Comparison of ENCODE assay signal across 8 cellular contexts in the genomic region with DNA sequence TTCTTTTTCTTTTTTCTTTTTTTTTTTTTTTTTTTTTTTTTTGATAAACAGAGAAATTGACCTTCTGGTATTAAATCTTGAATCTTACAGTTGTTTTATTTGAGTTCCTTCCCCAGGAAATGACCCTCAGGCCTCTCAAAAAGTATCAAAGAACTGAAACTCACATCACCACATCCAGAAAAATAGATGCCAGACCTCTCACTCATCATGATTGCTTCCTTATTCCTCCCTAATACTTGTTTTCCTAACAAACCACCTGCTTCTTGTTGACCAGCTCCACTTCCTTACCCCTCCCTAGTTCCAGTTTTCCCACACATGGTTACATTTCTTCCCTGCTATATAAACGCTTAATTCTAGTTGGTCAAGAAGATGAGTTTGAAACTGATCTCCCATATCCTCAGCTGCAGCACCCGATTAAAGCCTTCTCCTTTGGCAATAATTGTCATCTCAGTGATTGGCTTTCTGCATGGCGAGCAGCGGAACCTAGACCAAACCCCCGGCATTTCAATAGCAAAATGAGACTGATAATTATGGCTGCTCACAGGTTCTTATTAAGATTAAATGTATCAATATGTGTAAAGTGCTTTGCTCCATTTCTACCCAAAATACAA.
"Had no signal": no experiment of that assay in that cellular context is flagged by ENCODE, and none has a peak within 500 bp of the region (broad histone marks: within the 10 kb centered on the region; RNA-seq: fewer than 3 reads in every experiment).

No MANE protein-coding gene starts in this region.

- H3K4me3 Mint-ChIP-seq: H9, HFFc6 had no signal

- H2AFZ ChIP-seq: GM23248 had no signal

- H3K4me3 ChIP-seq: GM23248 had no signal

- H3K27ac ChIP-seq: GM23248, HL-60 had no signal

- DNase-seq: GM23248, GOT3, H9, HCEC 1CT, HFFc6, IMR-90, KBM-7 had no signal

- H3K9ac ChIP-seq: GM23248 had no signal

- H3K27ac Mint-ChIP-seq: H9, HFFc6 had no signal
